In the genomic region with DNA sequence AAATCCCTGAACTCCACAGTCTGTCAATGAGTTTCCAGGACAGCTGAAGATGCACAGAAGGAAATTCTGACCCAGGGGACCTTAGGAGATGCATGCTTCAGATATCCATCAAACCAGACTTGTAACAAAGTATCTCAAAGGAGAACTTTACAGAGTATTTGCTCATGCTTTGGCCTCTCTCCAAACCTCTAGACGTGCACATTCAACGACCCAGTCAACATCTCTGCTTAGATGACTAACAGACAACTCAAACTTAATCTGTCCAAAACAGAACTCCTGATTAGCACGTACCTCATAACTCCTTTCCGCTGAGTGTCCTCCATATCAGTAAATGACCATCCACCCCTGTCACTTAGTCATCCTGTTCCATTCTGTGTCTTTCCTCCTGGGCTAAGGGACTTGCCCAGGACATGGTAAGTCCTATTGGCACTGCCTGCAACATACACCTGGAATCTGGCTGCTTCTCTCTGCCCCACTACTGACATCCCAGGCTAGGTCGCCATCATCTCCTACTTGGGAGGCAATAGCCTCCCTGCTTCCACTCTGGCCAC, we compare ENCODE assay signal across 12 cellular contexts.
DNase-seq lines count a peak whose midpoint lies in the region; ATAC-seq, FAIRE-seq and TF ChIP-seq lines count a peak whose summit lies in the region.
"Had no signal": no experiment of that assay in that cellular context is flagged by ENCODE, and none has a peak within 500 bp of the region (broad histone marks: within the 10 kb centered on the region; RNA-seq: fewer than 3 reads in every experiment).

No MANE protein-coding gene starts in this region.

- peak overlapping the region; percentile 48 for H3K27ac ChIP-seq in VCaP
- H3K27ac ChIP-seq: adrenal gland had no signal

- peak; percentile 87 for DNase-seq in A172 (ENCODE audit: low spot score)
- DNase-seq in H54 (ENCODE audit: insufficient read length, low spot score) = peak; percentile 34
- no peak for DNase-seq in left cardiac atrium
- no peak for DNase-seq in middle frontal gyrus (ENCODE audit: extremely low spot score, low spot score)
- DNase-seq in SW480 (ENCODE audit: low spot score) = no peak
- DNase-seq in stimulated activated CD4-positive, alpha-beta T cell treated with anti-CD3 and anti-CD28 coated beads, Interleukin-4, amount 100 ng/mL, for 24 hours = no peak
- DNase-seq: activated CD4-positive, alpha-beta T cell treated with anti-CD3 and anti-CD28 coated beads, Interleukin-2, amount 10 ng/mL, durations not matched to agents 24 days and 14 days; CD4-positive, alpha-beta T cell; MM.1S had no signal

- no peak for TF ChIP-seq POLR2A in H54 (IDR thresholded peaks at IDR 0.05; ENCODE audit: low read depth, low read length)

- FAIRE-seq in H54 (lab: Jason Lieb, UNC) = peak; percentile 91

- intact Hi-C loops in left cardiac atrium (cut with DNase I) = no loop called here

- no peak for TF ChIP-seq CTCF in VCaP (conservative IDR thresholded peaks at IDR 0.05)

- ATAC-seq in left cardiac atrium (peak; percentile 38 to 96), HG02678 (IDR thresholded peaks at IDR 0.05; ENCODE audit: unreplicated experiment) (no peak)

Comparison
In these comparisons a context has a peak if more than half of its experiments do, and no peak if none do; other contexts are left out.
1. DNase-seq: peak in A172 (single experiment) and H54 (single experiment); none in left cardiac atrium (single experiment), middle frontal gyrus (single experiment), SW480 (single experiment) and stimulated activated CD4-positive, alpha-beta T cell treated with anti-CD3 and anti-CD28 coated beads, Interleukin-4, amount 100 ng/mL, for 24 hours (single experiment).